ENCODE assay signal across 9 cellular contexts in genomic region chr15:90664650-90665287, GRCh38. TPM values are rescaled to one million over a fixed set of nuclear protein-coding genes. Genes with fewer than 3 reads are reported as not detected.
A peak's percentile ranks its signal among the peaks of the same experiment; 100 is the strongest.
DNase-seq lines count a peak whose midpoint lies in the region; ATAC-seq, FAIRE-seq and TF ChIP-seq lines count a peak whose summit lies in the region.
"Had no signal": no experiment of that assay in that cellular context is flagged by ENCODE, and none has a peak within 500 bp of the region (broad histone marks: within the 10 kb centered on the region; RNA-seq: fewer than 3 reads in every experiment).

No MANE protein-coding gene starts in this region.

- intact Hi-C loops in stomach (cut with DNase I; ENCODE audit: low total_unique reads) = no loop called here

- H3K4me3 ChIP-seq in astrocyte (ENCODE audit: insufficient read depth, low read depth, low read length) (peak overlapping the region; percentile 61), iPS-11a (ENCODE audit: low read depth, low read length) (peak overlapping the region; percentile 17), stomach (peak overlapping the region; percentile 59 to 80 (median 79))

- WGBS in stomach, 5 donors = 31 to 48% (median 35%) methylated on average over 18 to 28 of the region's 28 CpGs

- H3K4me3 Mint-ChIP-seq in activated CD8-positive, alpha-beta memory T cell treated with anti-CD3 and anti-CD28 coated beads, Interleukin-2, amount 10 ng/mL, durations not matched to agents 7 days and 5 days = peak overlapping the region; percentile 84
- no peak overlapping the region for H3K4me3 Mint-ChIP-seq in astrocyte (ENCODE audit: unreplicated experiment)

- H3K9me3 ChIP-seq in astrocyte (ENCODE audit: insufficient read depth, low read depth, low read length) (no peaks in the 10 kb centered on the region), stomach (no peaks in the 10 kb centered on the region)

- H3K27me3 ChIP-seq in astrocyte (ENCODE audit: insufficient read depth, low read length) (no peaks in the 10 kb centered on the region), stomach (peaks cover 0 to 6% (median 0%) of the 10 kb centered on the region in 3 donors)

- no peaks in the 10 kb centered on the region for H3K79me2 ChIP-seq in astrocyte (ENCODE audit: insufficient read depth, low read length)

- peaks cover 5% of the 10 kb centered on the region for H3K27me3 Mint-ChIP-seq in activated CD8-positive, alpha-beta memory T cell treated with anti-CD3 and anti-CD28 coated beads, Interleukin-2, amount 10 ng/mL, durations not matched to agents 7 days and 5 days
- H3K27me3 Mint-ChIP-seq in astrocyte (ENCODE audit: low read depth, unreplicated experiment) = peaks cover 21% of the 10 kb centered on the region

- CTCF ChIA-PET in activated CD8-positive, alpha-beta memory T cell treated with anti-CD3 and anti-CD28 coated beads, Interleukin-2, amount 10 ng/mL, durations not matched to agents 7 days and 5 days (lab: Charles Lee) = interaction anchor here (1.2 to 6.5 kb wide), 6 partner anchors 11 to 221 kb away, joined by 3 to 32 read pairs (median 6); no protein-coding TSS in a partner anchor

- H3K4me2 ChIP-seq in astrocyte (ENCODE audit: low read length) = peak overlapping the region; percentile 90

- H3K27ac ChIP-seq in astrocyte (ENCODE audit: low read depth, low read length) = peak overlapping the region; percentile 61
- H3K27ac ChIP-seq in stomach = peak overlapping the region; percentile 67 to 92 (median 86)

- TF ChIP-seq CTCF in astrocyte (IDR thresholded peaks at IDR 0.05; ENCODE audit: insufficient read depth, low read depth, low read length) = no peak
- no peak for TF ChIP-seq CTCF in stomach (IDR thresholded peaks at IDR 0.05)

- peak overlapping the region; percentile 93 for H3K27ac Mint-ChIP-seq in activated CD8-positive, alpha-beta memory T cell treated with anti-CD3 and anti-CD28 coated beads, Interleukin-2, amount 10 ng/mL, durations not matched to agents 7 days and 5 days
- H3K27ac Mint-ChIP-seq in astrocyte (ENCODE audit: unreplicated experiment) = peak overlapping the region; percentile 18

- H3K36me3 ChIP-seq in astrocyte (ENCODE audit: insufficient read depth, low read length) (no peaks in the 10 kb centered on the region), stomach (no peaks in the 10 kb centered on the region)

- H2AFZ ChIP-seq in astrocyte (ENCODE audit: low read depth, low read length) = peak overlapping the region; percentile 89

- TF ChIP-seq POLR2A in stomach (IDR thresholded peaks at IDR 0.05) = no peak

- H3K9me3 Mint-ChIP-seq in activated CD8-positive, alpha-beta memory T cell treated with anti-CD3 and anti-CD28 coated beads, Interleukin-2, amount 10 ng/mL, durations not matched to agents 7 days and 5 days (ENCODE audit: low read depth) = no peaks in the 10 kb centered on the region
- peaks cover 2% of the 10 kb centered on the region for H3K9me3 Mint-ChIP-seq in astrocyte (ENCODE audit: unreplicated experiment)

- H3K4me1 ChIP-seq in astrocyte (ENCODE audit: insufficient read depth, low read length) (peaks cover 24% of the 10 kb centered on the region), stomach (peaks cover 14 to 42% (median 20%) of the 10 kb centered on the region in 4 donors)

- H4K20me1 ChIP-seq in astrocyte (ENCODE audit: insufficient read depth, low read length) = no peaks in the 10 kb centered on the region

- ATAC-seq in activated CD8-positive, alpha-beta memory T cell treated with anti-CD3 and anti-CD28 coated beads, Interleukin-2, amount 10 ng/mL, durations not matched to agents 7 days and 5 days = no peak
- peak; percentile 18 for ATAC-seq in HG03432 (IDR thresholded peaks at IDR 0.05; ENCODE audit: unreplicated experiment)

- H3K4me1 Mint-ChIP-seq in activated CD8-positive, alpha-beta memory T cell treated with anti-CD3 and anti-CD28 coated beads, Interleukin-2, amount 10 ng/mL, durations not matched to agents 7 days and 5 days = peaks cover 67% of the 10 kb centered on the region
- peaks cover 18% of the 10 kb centered on the region for H3K4me1 Mint-ChIP-seq in astrocyte (ENCODE audit: low read depth, unreplicated experiment)

- no peak for DNase-seq in activated CD8-positive, alpha-beta memory T cell treated with anti-CD3 and anti-CD28 coated beads, Interleukin-2, amount 10 ng/mL, durations not matched to agents 7 days and 5 days
- no peak for DNase-seq in activated CD8-positive, alpha-beta memory T cell treated with anti-CD3 and anti-CD28 coated beads for 24 hours
- DNase-seq in astrocyte (ENCODE audit: low read depth) (no peak), stomach (no peak), GM19240 (ENCODE audit: insufficient read length, low spot score) (no peak)
- DNase-seq in stimulated activated CD4-positive, alpha-beta T cell treated with anti-CD3 and anti-CD28 coated beads, Interleukin-4, amount 100 ng/mL, for 4 hours = no peak

- no peak for TF ChIP-seq EP300 in stomach (IDR thresholded peaks at IDR 0.05)

- FAIRE-seq in astrocyte (lab: Jason Lieb, UNC) = no peak
- FAIRE-seq: endometrium had no signal

- peak overlapping the region; percentile 83 for H3K9ac ChIP-seq in astrocyte (ENCODE audit: low read length)

- peaks cover 31% of the 10 kb centered on the region for H3K36me3 Mint-ChIP-seq in activated CD8-positive, alpha-beta memory T cell treated with anti-CD3 and anti-CD28 coated beads, Interleukin-2, amount 10 ng/mL, durations not matched to agents 7 days and 5 days
- H3K36me3 Mint-ChIP-seq in astrocyte (ENCODE audit: low read depth, unreplicated experiment) = peaks cover 2% of the 10 kb centered on the region

RNA-seq across cellular contexts. Expression of gene BLM, which starts 52.4 kb away (rescaled TPM):
- 10 to 100 TPM; 83.4 to 92.7 TPM for total RNA-seq in activated CD8-positive, alpha-beta memory T cell treated with anti-CD3 and anti-CD28 coated beads, Interleukin-2, amount 10 ng/mL, durations not matched to agents 7 days and 5 days
- total RNA-seq in astrocyte = 2.8 and 3.7 TPM in 2 replicates
- 10 to 100 TPM in 1 of 5 donors, 1 to 10 TPM in 4; 1.8 to 10.5 (median 4.6) TPM for total RNA-seq in stomach
- polyA plus RNA-seq in stomach = 1 to 10 TPM; 1.1 to 2.9 (median 2.3) TPM

Comparison
In these comparisons a context has a peak if more than half of its experiments do, and no peak if none do; other contexts are left out.
1. H3K4me3 ChIP-seq: peak in every context shown above with its lines; median percentile 79 in stomach; 61 in astrocyte; 17 in iPS-11a.
2. RNA of gene BLM, which starts 52.4 kb away (total RNA-seq): 83.4 to 92.7 TPM in activated CD8-positive, alpha-beta memory T cell treated with anti-CD3 and anti-CD28 coated beads, Interleukin-2, amount 10 ng/mL, durations not matched to agents 7 days and 5 days; 1.8 to 10.5 TPM in stomach and 2.8 to 3.7 TPM in astrocyte; every median in the first group is over 4 times any median in the second.